Comparison of ENCODE assay signal across 30 cellular contexts in the genomic region with DNA sequence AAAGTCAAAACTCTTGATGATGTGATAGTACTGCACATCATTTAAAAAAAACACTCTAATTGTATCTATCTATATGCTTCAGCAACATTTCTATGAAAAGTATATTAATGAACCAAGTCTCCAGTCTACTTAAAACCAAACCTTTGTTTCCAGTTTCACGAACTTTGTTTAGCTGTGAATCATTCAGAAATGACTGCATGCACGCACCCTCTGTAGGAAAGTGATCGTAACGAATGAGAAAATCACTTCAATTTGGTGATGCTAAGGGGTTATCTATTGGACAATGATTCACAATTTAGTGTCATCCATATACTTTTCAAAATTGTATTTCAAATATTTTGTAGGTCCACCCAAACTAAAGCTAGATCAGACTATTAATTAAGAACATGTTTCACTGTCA.
"Had no signal": no experiment of that assay in that cellular context is flagged by ENCODE, and none has a peak within 500 bp of the region (broad histone marks: within the 10 kb centered on the region; RNA-seq: fewer than 3 reads in every experiment).

No MANE protein-coding gene starts in this region.

- H3K4me1 Mint-ChIP-seq: nephron progenitor cell; neural crest cell; stimulated activated effector memory CD8-positive, alpha-beta T cell treated with anti-CD3 and anti-CD28 coated beads, Interleukin-12 subunit alpha, Interleukin-12 subunit beta, amount 100 ng/mL, for 72 hours; stimulated activated naive B cell treated with anti-CD40 and anti-IgM and Interleukin-4, amounts not matched to agents 10 μg/mL and 1 μg/mL and 100 μg/mL, for 72 hours had no signal

- H3K36me3 Mint-ChIP-seq: natural killer cell treated with Interleukin-12 subunit alpha and Interleukin-12 subunit beta and Interleukin-15 and Interleukin-18, amount 100 ng/mL, for 72 hours; stimulated activated effector memory CD8-positive, alpha-beta T cell treated with anti-CD3 and anti-CD28 coated beads, Interleukin-12 subunit alpha, Interleukin-12 subunit beta, amount 100 ng/mL, for 72 hours; stimulated activated naive B cell treated with anti-CD40 and anti-IgM and Interleukin-4, amounts not matched to agents 10 μg/mL and 1 μg/mL and 100 μg/mL, for 72 hours had no signal

- H3K9ac ChIP-seq: parathyroid adenoma had no signal

- H3K27ac ChIP-seq: neutrophil, ovary, parathyroid adenoma, psoas muscle, right lobe of liver, sigmoid colon, stomach, thoracic aorta, thyroid gland, tibial nerve, upper lobe of left lung, vagina had no signal

- ATAC-seq: natural killer cell treated with Interleukin-12 subunit alpha and Interleukin-12 subunit beta and Interleukin-15 and Interleukin-18, amount 100 ng/mL, for 72 hours; psoas muscle; right cardiac atrium; right lobe of liver; stimulated activated effector memory CD8-positive, alpha-beta T cell treated with anti-CD3 and anti-CD28 coated beads, Interleukin-12 subunit alpha, Interleukin-12 subunit beta, amount 100 ng/mL, for 72 hours; stimulated activated naive B cell treated with anti-CD40 and anti-IgM and Interleukin-4, amounts not matched to agents 10 μg/mL and 1 μg/mL and 100 μg/mL, for 72 hours had no signal

- H2AFZ ChIP-seq: parathyroid adenoma had no signal

- H3K27me3 ChIP-seq: neutrophil, ovary, right lobe of liver, sigmoid colon, stomach, thyroid gland, tibial nerve, upper lobe of left lung, vagina had no signal

- H3K27me3 Mint-ChIP-seq: progenitor cell of endocrine pancreas; stimulated activated naive B cell treated with anti-CD40 and anti-IgM and Interleukin-4, amounts not matched to agents 10 μg/mL and 1 μg/mL and 100 μg/mL, for 72 hours; stimulated activated naive CD8-positive, alpha-beta T cell treated with anti-CD3 and anti-CD28 coated beads, Interleukin-15, Interleukin-2, amounts not matched to agents 100 ng/mL and 50 ng/mL, for 24 hours had no signal

- H3K9me3 Mint-ChIP-seq: stimulated activated naive B cell treated with anti-CD40 and anti-IgM and Interleukin-4, amounts not matched to agents 10 μg/mL and 1 μg/mL and 100 μg/mL, for 72 hours; stimulated activated naive CD8-positive, alpha-beta T cell treated with anti-CD3 and anti-CD28 coated beads, Interleukin-15, Interleukin-2, amounts not matched to agents 100 ng/mL and 50 ng/mL, for 24 hours had no signal

- H3K27ac Mint-ChIP-seq: natural killer cell treated with Interleukin-12 subunit alpha and Interleukin-12 subunit beta and Interleukin-15 and Interleukin-18, amount 100 ng/mL, for 72 hours; nephron progenitor cell; progenitor cell of endocrine pancreas; stimulated activated effector memory CD8-positive, alpha-beta T cell treated with anti-CD3 and anti-CD28 coated beads, Interleukin-12 subunit alpha, Interleukin-12 subunit beta, amount 100 ng/mL, for 72 hours; stimulated activated naive B cell treated with anti-CD40 and anti-IgM and Interleukin-4, amounts not matched to agents 10 μg/mL and 1 μg/mL and 100 μg/mL, for 72 hours; stimulated activated naive CD8-positive, alpha-beta T cell treated with anti-CD3 and anti-CD28 coated beads, Interleukin-15, Interleukin-2, amounts not matched to agents 100 ng/mL and 50 ng/mL, for 24 hours had no signal

- FAIRE-seq: urothelium cell line had no signal

- H3K4me1 ChIP-seq: parathyroid adenoma, psoas muscle, right lobe of liver, sigmoid colon, stomach, thyroid gland, tibial nerve, upper lobe of left lung, vagina had no signal

- H3K36me3 ChIP-seq: neutrophil, ovary, right lobe of liver, sigmoid colon, stomach, thoracic aorta, thyroid gland, tibial nerve, upper lobe of left lung, vagina had no signal

- H3K4me3 ChIP-seq: ovary, psoas muscle, right lobe of liver, sigmoid colon, stomach, thoracic aorta, thyroid gland, tibial nerve, upper lobe of left lung, vagina had no signal

- DNase-seq: nephron progenitor cell; nucleus accumbens; ovary; posterior cingulate gyrus; psoas muscle; right cardiac atrium; right lobe of liver; sigmoid colon; small intestine; stimulated activated CD4-positive, alpha-beta T cell treated with anti-CD3 and anti-CD28 coated beads, Interleukin-15, amount 100 ng/mL, for 24 hours; stimulated activated CD4-positive, alpha-beta T cell treated with anti-CD3 and anti-CD28 coated beads, Interleukin-2, amount 100 ng/mL, for 24 hours; stimulated activated CD4-positive, alpha-beta T cell treated with anti-CD3 and anti-CD28 coated beads, Interleukin-2, amount 100 ng/mL, for 48 hours; stimulated activated CD4-positive, alpha-beta T cell treated with anti-CD3 and anti-CD28 coated beads, Interleukin-4, amount 100 ng/mL, for 24 hours; stimulated activated naive B cell treated with anti-CD40 and anti-IgM and Interleukin-4, amounts not matched to agents 10 μg/mL and 1 μg/mL and 100 μg/mL, for 72 hours; stimulated activated naive CD4-positive, alpha-beta T cell treated with Interleukin-2 at 50 U/mL for 16 hours; stomach; thyroid gland; trophoblast cell; upper lobe of left lung had no signal

- H3K4me3 Mint-ChIP-seq: natural killer cell treated with Interleukin-12 subunit alpha and Interleukin-12 subunit beta and Interleukin-15 and Interleukin-18, amount 100 ng/mL, for 72 hours; nephron progenitor cell; neural crest cell; stimulated activated effector memory CD8-positive, alpha-beta T cell treated with anti-CD3 and anti-CD28 coated beads, Interleukin-12 subunit alpha, Interleukin-12 subunit beta, amount 100 ng/mL, for 72 hours; stimulated activated naive B cell treated with anti-CD40 and anti-IgM and Interleukin-4, amounts not matched to agents 10 μg/mL and 1 μg/mL and 100 μg/mL, for 72 hours; stimulated activated naive CD8-positive, alpha-beta T cell treated with anti-CD3 and anti-CD28 coated beads, Interleukin-15, Interleukin-2, amounts not matched to agents 100 ng/mL and 50 ng/mL, for 24 hours had no signal

- H3K79me2 ChIP-seq: parathyroid adenoma had no signal

- H3K9me3 ChIP-seq: neutrophil, ovary, psoas muscle, right lobe of liver, sigmoid colon, stomach, thoracic aorta, thyroid gland, tibial nerve, upper lobe of left lung, vagina had no signal
